ENCODE assay signal across 8 cellular contexts in the genomic region with DNA sequence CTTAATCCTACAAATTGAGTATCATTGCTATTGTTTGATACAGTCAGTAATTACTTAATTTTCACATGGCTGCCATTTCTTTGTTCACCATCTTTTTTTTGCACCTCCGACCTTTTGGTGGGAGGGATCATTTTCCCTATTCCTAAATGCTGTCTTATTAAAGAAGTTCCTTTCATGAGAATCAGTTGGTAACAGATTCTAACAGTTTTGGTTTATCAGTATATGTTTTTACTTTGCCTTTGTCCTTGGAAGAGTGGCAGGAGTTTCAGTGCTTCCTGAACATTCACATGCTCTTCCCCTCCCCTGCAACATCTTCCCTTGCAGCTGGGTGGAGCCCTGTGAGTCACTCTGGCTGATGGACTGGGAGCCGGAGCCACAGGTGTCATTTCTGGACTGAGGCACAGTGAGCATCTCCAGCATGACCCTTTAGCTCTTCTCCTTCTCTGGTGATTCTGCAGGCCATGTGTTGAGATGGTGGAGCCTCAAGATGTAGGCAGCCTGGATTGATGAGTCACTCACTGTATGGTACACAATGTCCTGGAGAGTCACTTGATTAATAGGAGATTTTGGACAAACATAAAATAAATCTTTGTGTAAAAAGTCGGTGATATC.
A peak's percentile ranks its signal among the peaks of the same experiment; 100 is the strongest.
DNase-seq lines count a peak whose midpoint lies in the region; ATAC-seq and TF ChIP-seq lines count a peak whose summit lies in the region.

No MANE protein-coding gene starts in this region.

- H3K27ac ChIP-seq in breast epithelium (no peak overlapping the region), heart right ventricle (no peak overlapping the region), vagina (peak overlapping the region; percentile 23)

- CTCF ChIA-PET in MCF 10A (lab: Yijun Ruan, JAX): interaction anchor here (0.6 to 1.9 kb wide), 14 partner anchors 9 to 1313 kb away, joined by 3 to 8 read pairs (median 3); no protein-coding TSS in a partner anchor

- H3K27me3 ChIP-seq in breast epithelium (no peaks in the 10 kb centered on the region), heart right ventricle (no peaks in the 10 kb centered on the region), vagina (no peaks in the 10 kb centered on the region)

- no peaks in the 10 kb centered on the region for H3K4me1 ChIP-seq in breast epithelium
- H3K4me1 ChIP-seq in heart right ventricle: peaks cover 0 to 13% (median 7%) of the 10 kb centered on the region in 9 donors
- H3K4me1 ChIP-seq in vagina: peaks cover 16% of the 10 kb centered on the region

- POLR2A ChIA-PET in MCF 10A (lab: Yijun Ruan, JAX): interaction anchor here (0.7 to 1.5 kb wide), 13 partner anchors 9 to 464 kb away, joined by 3 to 8 read pairs (median 3); partner anchors contain the start of gene GALNT2

- BruUV-seq in MCF 10A (replicated peaks; lab: Mats Ljungman, UMichigan): no TSS peak

- H3K27me3 Mint-ChIP-seq in MCF 10A (ENCODE audit: insufficient read depth, unreplicated experiment): no peaks in the 10 kb centered on the region

- no peaks in the 10 kb centered on the region for H3K9me3 ChIP-seq in breast epithelium
- no peaks in the 10 kb centered on the region for H3K9me3 ChIP-seq in heart right ventricle
- no peaks in the 10 kb centered on the region for H3K9me3 ChIP-seq in vagina

- intact Hi-C loops in MCF 10A (cut with micrococcal nuclease): loop anchor here (1.0 to 5.0 kb wide), 5 partner anchors 43 to 469 kb away; partner anchors contain the start of gene GALNT2
- intact Hi-C loops in breast epithelium (cut with DNase I; ENCODE audit: low total_unique reads): no loop called here
- intact Hi-C loops in heart right ventricle (cut with DNase I): loop anchor here in 1 of 10 donors (5.0 kb wide), 1 partner anchor 324 kb away; no protein-coding TSS in a partner anchor
- intact Hi-C loops in vagina (cut with DNase I): no loop called here

- WGBS in heart right ventricle, 2 donors: 57 to 58% methylated on average over 3 of the region's 3 CpGs

- peak overlapping the region; percentile 5 for H3K4me3 Mint-ChIP-seq in MCF 10A (ENCODE audit: unreplicated experiment)

- H3K4me3 ChIP-seq in breast epithelium (no peak overlapping the region), heart right ventricle (no peak overlapping the region), vagina (no peak overlapping the region)

- H3K36me3 ChIP-seq in breast epithelium: no peaks in the 10 kb centered on the region
- H3K36me3 ChIP-seq in heart right ventricle: no peaks in the 10 kb centered on the region
- no peaks in the 10 kb centered on the region for H3K36me3 ChIP-seq in vagina

- no peaks in the 10 kb centered on the region for H3K9me3 Mint-ChIP-seq in MCF 10A (ENCODE audit: unreplicated experiment)

- H3K36me3 Mint-ChIP-seq in MCF 10A (ENCODE audit: insufficient read depth, unreplicated experiment): no peaks in the 10 kb centered on the region

- DNase-seq in MCF 10A (ENCODE audit: unreplicated experiment) (peak; percentile 91), breast epithelium (ENCODE audit: low spot score in 2 of 2) (no peak), RPMI8226 (peak; percentile 63), heart right ventricle (peak in 1 of 2 donors; percentile 28), vagina (ENCODE audit: extremely low spot score in 2 of 2) (no peak), ureter (ENCODE audit: low spot score) (no peak), T-helper 2 cell (no peak)

- no peak for TF ChIP-seq POLR2A in breast epithelium (IDR thresholded peaks at IDR 0.05)
- TF ChIP-seq POLR2A in vagina (IDR thresholded peaks at IDR 0.05): no peak

- TF ChIP-seq CTCF in MCF 10A (IDR thresholded peaks at IDR 0.05; ENCODE audit: unreplicated experiment): no peak
- no peak for TF ChIP-seq CTCF in breast epithelium (IDR thresholded peaks at IDR 0.05)
- TF ChIP-seq CTCF in heart right ventricle (IDR thresholded peaks at IDR 0.05): peak in 8 of 9 donors; percentile 12 to 59 (median 45)
- peak in 1 of 3 experiments; percentile 7 for TF ChIP-seq CTCF in vagina (IDR thresholded peaks at IDR 0.05)

- ATAC-seq in heart right ventricle (peak; percentile 49 to 89 (median 86)), GM18520 (IDR thresholded peaks at IDR 0.05; ENCODE audit: unreplicated experiment) (no peak)

- H3K27ac Mint-ChIP-seq in MCF 10A (ENCODE audit: low read depth, unreplicated experiment): peak overlapping the region; percentile 58

- peaks cover 37% of the 10 kb centered on the region for H3K4me1 Mint-ChIP-seq in MCF 10A (ENCODE audit: insufficient read depth, unreplicated experiment)

Comparison
In these comparisons a context has a peak if more than half of its experiments do, and no peak if none do; other contexts are left out.
1. DNase-seq: peak in MCF 10A (single experiment) and RPMI8226 (single experiment); none in breast epithelium (0 of 2), vagina (0 of 2), ureter (single experiment) and T-helper 2 cell (0 of 5).
2. CTCF ChIP-seq: peak in heart right ventricle (8 of 9); none in MCF 10A (single experiment) and breast epithelium (0 of 3).